In the genomic region with DNA sequence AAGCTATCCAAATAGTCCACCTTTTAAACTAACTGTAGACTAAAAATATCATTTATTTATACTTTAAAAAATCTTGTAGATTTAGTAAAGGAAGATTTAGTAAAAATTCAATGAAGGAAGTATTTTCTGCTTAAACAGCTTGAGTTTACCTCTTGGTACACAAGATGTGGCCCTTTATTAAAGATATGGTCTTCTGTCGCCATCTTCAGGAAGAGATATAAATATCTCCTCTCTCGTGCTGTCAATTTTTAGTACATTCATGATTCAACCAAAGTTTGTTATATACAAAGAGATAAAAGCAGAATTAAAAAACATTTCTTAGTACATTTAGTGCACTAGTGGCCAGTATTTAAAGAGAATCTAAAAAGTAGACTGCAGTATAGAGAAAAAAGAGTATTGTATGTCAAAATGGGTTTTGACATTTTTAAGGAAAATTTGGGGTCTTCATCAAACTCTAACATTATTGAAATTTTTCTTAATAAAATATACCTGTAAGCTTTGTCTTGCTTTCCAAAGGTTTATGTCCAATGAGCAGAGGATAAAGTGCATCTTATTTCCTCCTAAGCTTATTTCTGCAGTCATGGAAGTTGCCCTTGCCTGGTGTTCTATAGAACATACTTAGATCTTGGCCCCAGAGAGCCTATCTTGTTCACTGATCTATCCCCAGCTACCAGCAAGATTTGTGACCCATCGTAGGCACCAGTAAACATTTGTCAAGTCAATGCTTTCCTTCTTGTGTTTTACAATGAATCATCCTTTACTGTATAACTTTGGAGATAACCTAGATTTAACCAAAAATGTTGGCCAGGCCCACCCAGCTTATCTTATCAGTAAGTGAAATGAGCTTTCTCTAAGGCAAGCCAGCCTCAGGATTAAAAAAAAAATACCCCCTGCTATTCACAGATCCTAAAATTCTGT, we compare ENCODE assay signal across 8 cellular contexts. TPM values are rescaled to one million over a fixed set of nuclear protein-coding genes. Genes with fewer than 3 reads are reported as not detected.
A peak's percentile ranks its signal among the peaks of the same experiment; 100 is the strongest.
DNase-seq lines count a peak whose midpoint lies in the region; ATAC-seq and TF ChIP-seq lines count a peak whose summit lies in the region.

No MANE protein-coding gene starts in this region.

- H3K4me1 ChIP-seq in liver (ENCODE audit: control insufficient read depth in 4 of 4, insufficient read depth in 4 of 4, low read length in 3 of 4): peaks cover 0 to 16% (median 6%) of the 10 kb centered on the region in 4 donors

- TF ChIP-seq CTCF in GM06990 (IDR thresholded peaks at IDR 0.05; ENCODE audit: insufficient read depth, low read length, poor library complexity, severe bottlenecking) (peak; percentile 39), liver (IDR thresholded peaks at IDR 0.05; ENCODE audit: low read depth, low read length, missing input control) (peak; percentile 75)

- TF ChIP-seq RAD21 in liver (IDR thresholded peaks at IDR 0.05): peak; percentile 89 to 90

- no peak overlapping the region for H3K4me3 ChIP-seq in GM06990 (replicated peaks; ENCODE audit: low read depth, low read length)
- no peak overlapping the region for H3K4me3 ChIP-seq in liver (ENCODE audit: low read depth in 1 of 3, low read length in 3 of 3)

- H3K36me3 ChIP-seq in GM06990 (ENCODE audit: control insufficient read depth, insufficient read depth, low read length) (no peaks in the 10 kb centered on the region), liver (ENCODE audit: control insufficient read depth in 4 of 4, insufficient read depth in 3 of 4, low read depth in 1 of 4, low read length in 3 of 4) (no peaks in the 10 kb centered on the region)

- ATAC-seq in HG03039 (IDR thresholded peaks at IDR 0.05; ENCODE audit: unreplicated experiment): peak; percentile 57

- H3K27me3 ChIP-seq in GM06990 (replicated peaks; ENCODE audit: control insufficient read depth, insufficient read depth, low read length) (peaks cover 2% of the 10 kb centered on the region), liver (ENCODE audit: control insufficient read depth in 4 of 4, insufficient read depth in 4 of 4, low read length in 3 of 4) (no peaks in the 10 kb centered on the region)

- WGBS in liver: 1% methylated on average over 3 of the region's 3 CpGs

- H3K9me3 ChIP-seq in liver (ENCODE audit: control insufficient read depth in 4 of 4, low read length in 3 of 4): no peaks in the 10 kb centered on the region

- no peak overlapping the region for H3K27ac ChIP-seq in liver (ENCODE audit: low read depth in 1 of 2, low read length in 2 of 2)

- DNase-seq in GM06990 (ENCODE audit: extremely low read depth, insufficient read length) (no peak), NCI-H748 (lab: John Stamatoyannopoulos, UW; ENCODE audit: unreplicated experiment) (peak; percentile 58), activated gamma-delta T cell treated with Interleukin-2 at 50 U/mL for 16 hours (no peak), COLO668 (lab: John Stamatoyannopoulos, UW; ENCODE audit: unreplicated experiment) (no peak), nucleus accumbens (lab: John Stamatoyannopoulos, UW) (no peak)
- DNase-seq in central memory CD4-positive, alpha-beta T cell: peak; percentile 40

- no peak overlapping the region for H3K9ac ChIP-seq in liver (ENCODE audit: low read depth in 1 of 2, low read length in 2 of 2)

TF ChIP-seq in liver, 16 proteins besides CTCF, POLR2A, EP300 and RAD21:
- TF ChIP-seq FOXA2 (IDR thresholded peaks at IDR 0.05): peak; percentile 12
- no peak for TF ChIP-seq GABPA (IDR thresholded peaks at IDR 0.05 in 1 of 2, conservative IDR thresholded peaks at IDR 0.05 in 1 of 2)
TF ChIP-seq in liver: peak in this region for 1.

RNA-seq across cellular contexts. Expression of a gene that starts 18.5 kb away (rescaled TPM):
- 1 to 10 TPM; 1.7 to 3.0 TPM for total RNA-seq in liver
- 1 to 10 TPM in 1 of 2 donors, under 1 TPM in 1; 0.33 to 1.2 TPM for polyA plus RNA-seq in liver

Comparison
In these comparisons a context has a peak if more than half of its experiments do, and no peak if none do; other contexts are left out.
1. DNase-seq: peak in NCI-H748 (single experiment) and central memory CD4-positive, alpha-beta T cell (single experiment); none in GM06990 (single experiment), activated gamma-delta T cell treated with Interleukin-2 at 50 U/mL for 16 hours (single experiment), COLO668 (single experiment) and nucleus accumbens (0 of 56).